ENCODE assay signal across 1 cellular context in the genomic region with DNA sequence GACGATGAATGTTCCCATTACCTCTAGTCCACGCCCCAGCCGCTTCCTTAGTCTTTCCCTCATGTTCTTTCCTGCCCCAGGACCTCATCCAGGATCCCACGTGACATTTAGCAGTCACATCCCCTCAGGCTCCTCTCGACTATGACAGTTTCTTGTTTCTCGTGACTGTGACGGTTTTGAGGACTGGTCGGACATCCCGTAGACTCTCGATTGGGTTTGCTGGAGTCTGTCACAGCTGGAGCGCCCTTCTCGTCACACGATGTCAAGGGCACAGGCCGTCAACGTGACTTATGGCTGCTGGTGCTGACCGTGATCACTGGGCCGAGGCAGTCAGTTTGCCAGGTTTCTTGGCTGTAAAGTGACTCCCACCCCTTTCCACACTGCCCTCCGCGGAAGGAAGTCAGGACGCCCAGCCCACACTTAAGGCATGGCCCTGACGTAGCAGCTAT.
TF ChIP-seq lines count a peak whose summit lies in the region.

No MANE protein-coding gene starts in this region.

TF ChIP-seq in WTC11, 78 proteins besides CTCF, POLR2A, EP300 and RAD21 (continued from another document):
- TF ChIP-seq CBFB (CRISPR knock-in tag; IDR thresholded peaks at IDR 0.05; ENCODE audit: low read depth) (no peak), ZBTB21 (CRISPR knock-in tag; IDR thresholded peaks at IDR 0.05; ENCODE audit: borderline replicate concordance) (no peak), NR3C1 (CRISPR knock-in tag; conservative IDR thresholded peaks at IDR 0.05; ENCODE audit: low read depth) (no peak), TP53 (CRISPR knock-in tag; IDR thresholded peaks at IDR 0.05) (no peak), GABPB1 (CRISPR knock-in tag; IDR thresholded peaks at IDR 0.05) (no peak), GRHL2 (CRISPR knock-in tag; IDR thresholded peaks at IDR 0.05; ENCODE audit: insufficient replicate concordance, severe bottlenecking) (no peak), CREM (CRISPR knock-in tag; IDR thresholded peaks at IDR 0.05) (no peak), TCF7 (CRISPR knock-in tag; IDR thresholded peaks at IDR 0.05; ENCODE audit: low read depth) (no peak), ESRRA (CRISPR knock-in tag; IDR thresholded peaks at IDR 0.05; ENCODE audit: borderline replicate concordance) (no peak), KAT7 (CRISPR knock-in tag; IDR thresholded peaks at IDR 0.05; ENCODE audit: borderline replicate concordance) (no peak), ZNF671 (CRISPR knock-in tag; IDR thresholded peaks at IDR 0.05) (no peak), ZNF138 (CRISPR knock-in tag; conservative IDR thresholded peaks at IDR 0.05) (no peak)
- TF ChIP-seq, protein P1, sequence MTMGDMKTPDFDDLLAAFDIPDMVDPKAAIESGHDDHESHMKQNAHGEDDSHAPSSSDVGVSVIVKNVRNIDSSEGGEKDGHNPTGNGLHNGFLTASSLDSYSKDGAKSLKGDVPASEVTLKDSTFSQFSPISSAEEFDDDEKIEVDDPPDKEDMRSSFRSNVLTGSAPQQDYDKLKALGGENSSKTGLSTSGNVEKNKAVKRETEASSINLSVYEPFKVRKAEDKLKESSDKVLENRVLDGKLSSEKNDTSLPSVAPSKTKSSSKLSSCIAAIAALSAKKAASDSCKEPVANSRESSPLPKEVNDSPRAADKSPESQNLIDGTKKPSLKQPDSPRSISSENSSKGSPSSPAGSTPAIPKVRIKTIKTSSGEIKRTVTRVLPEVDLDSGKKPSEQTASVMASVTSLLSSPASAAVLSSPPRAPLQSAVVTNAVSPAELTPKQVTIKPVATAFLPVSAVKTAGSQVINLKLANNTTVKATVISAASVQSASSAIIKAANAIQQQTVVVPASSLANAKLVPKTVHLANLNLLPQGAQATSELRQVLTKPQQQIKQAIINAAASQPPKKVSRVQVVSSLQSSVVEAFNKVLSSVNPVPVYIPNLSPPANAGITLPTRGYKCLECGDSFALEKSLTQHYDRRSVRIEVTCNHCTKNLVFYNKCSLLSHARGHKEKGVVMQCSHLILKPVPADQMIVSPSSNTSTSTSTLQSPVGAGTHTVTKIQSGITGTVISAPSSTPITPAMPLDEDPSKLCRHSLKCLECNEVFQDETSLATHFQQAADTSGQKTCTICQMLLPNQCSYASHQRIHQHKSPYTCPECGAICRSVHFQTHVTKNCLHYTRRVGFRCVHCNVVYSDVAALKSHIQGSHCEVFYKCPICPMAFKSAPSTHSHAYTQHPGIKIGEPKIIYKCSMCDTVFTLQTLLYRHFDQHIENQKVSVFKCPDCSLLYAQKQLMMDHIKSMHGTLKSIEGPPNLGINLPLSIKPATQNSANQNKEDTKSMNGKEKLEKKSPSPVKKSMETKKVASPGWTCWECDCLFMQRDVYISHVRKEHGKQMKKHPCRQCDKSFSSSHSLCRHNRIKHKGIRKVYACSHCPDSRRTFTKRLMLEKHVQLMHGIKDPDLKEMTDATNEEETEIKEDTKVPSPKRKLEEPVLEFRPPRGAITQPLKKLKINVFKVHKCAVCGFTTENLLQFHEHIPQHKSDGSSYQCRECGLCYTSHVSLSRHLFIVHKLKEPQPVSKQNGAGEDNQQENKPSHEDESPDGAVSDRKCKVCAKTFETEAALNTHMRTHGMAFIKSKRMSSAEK (CRISPR knock-in tag; IDR thresholded peaks at IDR 0.05; ENCODE audit: borderline replicate concordance), result no peak
- TF ChIP-seq, protein P2, sequence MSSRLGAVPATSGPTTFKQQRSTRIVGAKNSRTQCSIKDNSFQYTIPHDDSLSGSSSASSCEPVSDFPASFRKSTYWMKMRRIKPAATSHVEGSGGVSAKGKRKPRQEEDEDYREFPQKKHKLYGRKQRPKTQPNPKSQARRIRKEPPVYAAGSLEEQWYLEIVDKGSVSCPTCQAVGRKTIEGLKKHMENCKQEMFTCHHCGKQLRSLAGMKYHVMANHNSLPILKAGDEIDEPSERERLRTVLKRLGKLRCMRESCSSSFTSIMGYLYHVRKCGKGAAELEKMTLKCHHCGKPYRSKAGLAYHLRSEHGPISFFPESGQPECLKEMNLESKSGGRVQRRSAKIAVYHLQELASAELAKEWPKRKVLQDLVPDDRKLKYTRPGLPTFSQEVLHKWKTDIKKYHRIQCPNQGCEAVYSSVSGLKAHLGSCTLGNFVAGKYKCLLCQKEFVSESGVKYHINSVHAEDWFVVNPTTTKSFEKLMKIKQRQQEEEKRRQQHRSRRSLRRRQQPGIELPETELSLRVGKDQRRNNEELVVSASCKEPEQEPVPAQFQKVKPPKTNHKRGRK (CRISPR knock-in tag; IDR thresholded peaks at IDR 0.05; ENCODE audit: borderline replicate concordance), result no peak
- TF ChIP-seq, protein P3, sequence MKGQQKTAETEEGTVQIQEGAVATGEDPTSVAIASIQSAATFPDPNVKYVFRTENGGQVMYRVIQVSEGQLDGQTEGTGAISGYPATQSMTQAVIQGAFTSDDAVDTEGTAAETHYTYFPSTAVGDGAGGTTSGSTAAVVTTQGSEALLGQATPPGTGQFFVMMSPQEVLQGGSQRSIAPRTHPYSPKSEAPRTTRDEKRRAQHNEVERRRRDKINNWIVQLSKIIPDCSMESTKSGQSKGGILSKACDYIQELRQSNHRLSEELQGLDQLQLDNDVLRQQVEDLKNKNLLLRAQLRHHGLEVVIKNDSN (CRISPR knock-in tag; IDR thresholded peaks at IDR 0.05), result no peak
